In the genomic region with DNA sequence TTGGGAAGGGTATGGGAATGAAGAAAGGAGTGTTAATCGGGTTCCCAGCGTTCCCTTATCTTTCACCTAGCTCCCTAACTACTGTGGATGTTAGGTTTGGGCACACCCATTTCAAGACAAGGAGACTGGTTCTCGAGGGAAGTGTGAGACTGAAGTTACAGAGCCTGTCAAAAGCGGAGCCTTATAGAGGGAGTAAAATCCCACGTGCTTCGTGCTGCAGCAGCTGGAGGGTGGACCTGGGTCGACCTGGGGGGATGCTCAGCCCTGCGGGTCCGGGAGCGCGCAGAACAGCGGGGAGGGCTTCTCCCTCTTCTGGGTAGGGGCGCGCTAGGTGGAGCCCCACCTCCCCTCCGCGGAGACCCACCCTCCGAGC, we compare ENCODE assay signal across 9 cellular contexts. TPM values are rescaled to one million over a fixed set of nuclear protein-coding genes. Genes with fewer than 3 reads are reported as not detected.
DNase-seq lines count a peak whose midpoint lies in the region; ATAC-seq lines count a peak whose summit lies in the region.
"Had no signal": no experiment of that assay in that cellular context is flagged by ENCODE, and none has a peak within 500 bp of the region (broad histone marks: within the 10 kb centered on the region; RNA-seq: fewer than 3 reads in every experiment).

No MANE protein-coding gene starts in this region.

- H3K4me3 Mint-ChIP-seq in activated naive CD8-positive, alpha-beta T cell treated with anti-CD3 and anti-CD28 coated beads, Interleukin-2, amount 50 U/mL, for 24 hours: peak overlapping the region; percentile 91

- no peaks in the 10 kb centered on the region for H3K9me3 ChIP-seq in ES-I3 (ENCODE audit: control insufficient read depth, insufficient read depth, low read length)
- no peaks in the 10 kb centered on the region for H3K9me3 ChIP-seq in subcutaneous abdominal adipose tissue (ENCODE audit: control insufficient read depth in 5 of 5, low read length in 5 of 5)

- H3K27me3 Mint-ChIP-seq in activated naive CD8-positive, alpha-beta T cell treated with anti-CD3 and anti-CD28 coated beads, Interleukin-2, amount 50 U/mL, for 24 hours: peaks cover 16% of the 10 kb centered on the region

- H3K4me3 ChIP-seq in subcutaneous abdominal adipose tissue (ENCODE audit: low read depth in 1 of 5, low read length in 5 of 5): peak overlapping the region in 3 of 5 donors; percentile 42 to 83 (median 53)

- H3K27ac Mint-ChIP-seq in activated naive CD8-positive, alpha-beta T cell treated with anti-CD3 and anti-CD28 coated beads, Interleukin-2, amount 50 U/mL, for 24 hours: peak overlapping the region; percentile 60

- H3K9me3 Mint-ChIP-seq in activated naive CD8-positive, alpha-beta T cell treated with anti-CD3 and anti-CD28 coated beads, Interleukin-2, amount 50 U/mL, for 24 hours: no peaks in the 10 kb centered on the region

- peaks cover 8% of the 10 kb centered on the region for H3K4me1 ChIP-seq in ES-I3 (ENCODE audit: insufficient read depth, low read length)
- H3K4me1 ChIP-seq in subcutaneous abdominal adipose tissue (ENCODE audit: control insufficient read depth in 5 of 5, insufficient read depth in 5 of 5, low read length in 5 of 5): peaks cover 0 to 29% (median 21%) of the 10 kb centered on the region in 5 donors

- ATAC-seq in GM21786 (IDR thresholded peaks at IDR 0.05; ENCODE audit: unreplicated experiment): peak; percentile 24
- peak; percentile 56 for ATAC-seq in activated naive CD8-positive, alpha-beta T cell treated with anti-CD3 and anti-CD28 coated beads, Interleukin-2, amount 50 U/mL, for 24 hours

- peaks cover 9% of the 10 kb centered on the region for H3K36me3 ChIP-seq in ES-I3 (ENCODE audit: insufficient read depth, low read length)
- H3K36me3 ChIP-seq in subcutaneous abdominal adipose tissue (ENCODE audit: control insufficient read depth in 5 of 5, insufficient read depth in 5 of 5, low read length in 5 of 5): peaks cover 3 to 13% (median 5%) of the 10 kb centered on the region in 5 donors

- H3K36me3 Mint-ChIP-seq in activated naive CD8-positive, alpha-beta T cell treated with anti-CD3 and anti-CD28 coated beads, Interleukin-2, amount 50 U/mL, for 24 hours (ENCODE audit: low read depth): peaks cover 32% of the 10 kb centered on the region

- H3K4me1 Mint-ChIP-seq in activated naive CD8-positive, alpha-beta T cell treated with anti-CD3 and anti-CD28 coated beads, Interleukin-2, amount 50 U/mL, for 24 hours: peaks cover 59% of the 10 kb centered on the region

- DNase-seq in M059J (ENCODE audit: low read depth): peak; percentile 43
- no peak for DNase-seq in activated naive CD8-positive, alpha-beta T cell treated with anti-CD3 and anti-CD28 coated beads, Interleukin-2, amount 50 U/mL, for 24 hours
- DNase-seq in iris pigment epithelial cell (ENCODE audit: low read depth): peak; percentile 23
- no peak for DNase-seq in NCI-H2029 treated with DMSO at 0.1 percent for 48 hours (lab: John Stamatoyannopoulos, UW)
- no peak for DNase-seq in retina

- H3K27me3 ChIP-seq in subcutaneous abdominal adipose tissue (ENCODE audit: control insufficient read depth in 5 of 5, insufficient read depth in 4 of 5, low read length in 5 of 5): peaks cover 4 to 23% (median 11%) of the 10 kb centered on the region in 5 donors

- H3K9ac ChIP-seq in ES-I3 (ENCODE audit: low read depth, low read length) (peak overlapping the region; percentile 84; the same call in 1 of the 2 replicates), subcutaneous abdominal adipose tissue (ENCODE audit: low read length in 5 of 5) (no peak overlapping the region)

- H3K27ac ChIP-seq in subcutaneous abdominal adipose tissue (ENCODE audit: low read depth, low read length): no peak overlapping the region

RNA-seq across cellular contexts. Expression of a gene that starts 0.3 kb away (rescaled TPM):
- total RNA-seq in M059J (2014; rRNA removed; shearing (Covaris generic)): 184 and 192 TPM in 2 replicates

RNA-seq across cellular contexts. Expression of a gene that starts 28.1 kb away (rescaled TPM):
- not detected in 2 replicates for total RNA-seq in M059J (2014; rRNA removed; shearing (Covaris generic))
- total RNA-seq: subcutaneous adipose tissue had no signal

Comparison
In these comparisons a context has a peak if more than half of its experiments do, and no peak if none do; other contexts are left out.
1. DNase-seq: peak in M059J (single experiment) and iris pigment epithelial cell (single experiment); none in activated naive CD8-positive, alpha-beta T cell treated with anti-CD3 and anti-CD28 coated beads, Interleukin-2, amount 50 U/mL, for 24 hours (single experiment), NCI-H2029 treated with DMSO at 0.1 percent for 48 hours (single experiment) and retina (single experiment).